Comparison of ENCODE assay signal across 37 cellular contexts in genomic region chr2:180312542-180312941, GRCh38.
DNase-seq lines count a peak whose midpoint lies in the region; ATAC-seq, FAIRE-seq and TF ChIP-seq lines count a peak whose summit lies in the region.
"Had no signal": no experiment of that assay in that cellular context is flagged by ENCODE, and none has a peak within 500 bp of the region (broad histone marks: within the 10 kb centered on the region; RNA-seq: fewer than 3 reads in every experiment).

No MANE protein-coding gene starts in this region.

- no peaks in the 10 kb centered on the region for H3K27me3 ChIP-seq in HepG2 (ENCODE audit: control insufficient read depth in 1 of 2, insufficient read depth in 2 of 2, low read length in 2 of 2)
- H3K27me3 ChIP-seq in right lobe of liver, result no peaks in the 10 kb centered on the region
- H3K27me3 ChIP-seq in HCT116 (ENCODE audit: insufficient read depth, low read length), result no peaks in the 10 kb centered on the region
- no peaks in the 10 kb centered on the region for H3K27me3 ChIP-seq in IMR-90 (ENCODE audit: control insufficient read depth, insufficient read depth, low read length)
- no peaks in the 10 kb centered on the region for H3K27me3 ChIP-seq in K562 (ENCODE audit: control insufficient read depth in 2 of 2, insufficient read depth in 2 of 2, low read length in 2 of 2)
- H3K27me3 ChIP-seq: BE2C; BLaER1; BLaER1 treated with 17β-estradiol and CSF1 and Interleukin-3, amounts not matched to agents 10 nM and 100 nM had no signal

- no peak overlapping the region for H4K8ac ChIP-seq in IMR-90 (ENCODE audit: low read depth in 2 of 2, low read length in 2 of 2)

- H3K4me1 ChIP-seq in HepG2 (ENCODE audit: insufficient read depth, low read length), result no peaks in the 10 kb centered on the region
- no peaks in the 10 kb centered on the region for H3K4me1 ChIP-seq in right lobe of liver
- no peaks in the 10 kb centered on the region for H3K4me1 ChIP-seq in HCT116 (ENCODE audit: control insufficient read depth in 1 of 2, insufficient read depth in 2 of 2, low read length in 2 of 2)
- H3K4me1 ChIP-seq in IMR-90 (ENCODE audit: control insufficient read depth, insufficient read depth, low read length), result no peaks in the 10 kb centered on the region
- H3K4me1 ChIP-seq in K562 (replicated peaks in 1 of 2; ENCODE audit: control insufficient read depth in 2 of 2, insufficient read depth in 2 of 2, low read length in 2 of 2), result no peaks in the 10 kb centered on the region
- H3K4me1 ChIP-seq: A549, BE2C, Caco-2 had no signal

- no peak overlapping the region for H3K56ac ChIP-seq in IMR-90 (ENCODE audit: extremely low read depth, insufficient read depth, low read length)

- peaks cover 25% of the 10 kb centered on the region for H3K9me3 ChIP-seq in HepG2 (ENCODE audit: low read length)
- no peaks in the 10 kb centered on the region for H3K9me3 ChIP-seq in right lobe of liver
- H3K9me3 ChIP-seq in HCT116 (ENCODE audit: control insufficient read depth in 1 of 2, insufficient read depth in 1 of 2, low read depth in 1 of 2, low read length in 2 of 2), result no peaks in the 10 kb centered on the region
- H3K9me3 ChIP-seq in IMR-90 (ENCODE audit: control insufficient read depth, insufficient read depth, low read length), result no peaks in the 10 kb centered on the region
- H3K9me3 ChIP-seq in K562 (replicated peaks; ENCODE audit: control insufficient read depth, insufficient read depth, low read depth, low read length), result no peaks in the 10 kb centered on the region
- H3K9me3 ChIP-seq: A549; BE2C; BLaER1; BLaER1 treated with 17β-estradiol and CSF1 and Interleukin-3, amounts not matched to agents 10 nM and 100 nM; Caco-2 had no signal

- H3K18ac ChIP-seq in IMR-90 (ENCODE audit: low read depth, low read length), result no peak overlapping the region

- no peak overlapping the region for H3K23ac ChIP-seq in IMR-90 (ENCODE audit: low read depth, low read length)

- intact Hi-C loops in HepG2 (cut with micrococcal nuclease; ENCODE audit: unreplicated experiment), result no loop called here
- intact Hi-C loops in right lobe of liver (cut with DNase I), result no loop called here
- intact Hi-C loops in HCT116 (cut with micrococcal nuclease), result no loop called here
- intact Hi-C loops in IMR-90 (cut with micrococcal nuclease), result no loop called here
- intact Hi-C loops in K562 (cut with micrococcal nuclease), result no loop called here

- no peak overlapping the region for H4K91ac ChIP-seq in IMR-90 (ENCODE audit: insufficient read depth, low read depth, low read length)

- H2BK15ac ChIP-seq in IMR-90 (ENCODE audit: low read depth, low read length), result no peak overlapping the region

- RAD21 ChIA-PET in HCT116 (lab: Charles Lee; ENCODE audit: low non-redundant PET in 1 of 2, low total read pairs in 2 of 2, uncharacterized antibody in 2 of 2, unreplicated experiment in 2 of 2), result no interaction called here

- H3K4me3 Mint-ChIP-seq in activated CD8-positive, alpha-beta T cell treated with anti-CD3 and anti-CD28 coated beads, Interleukin-2, amount 10 ng/mL, durations not matched to agents 7 days and 5 days, result no peak overlapping the region
- H3K4me3 Mint-ChIP-seq: B cell; CD14-positive monocyte; CD4-positive, alpha-beta memory T cell; CD4-positive, alpha-beta T cell; CD4-positive, CD25-positive, alpha-beta regulatory T cell; CD8-positive, alpha-beta memory T cell; CD8-positive, alpha-beta T cell had no signal

- no peak for ATAC-seq in HepG2
- ATAC-seq in right lobe of liver, result no peak
- ATAC-seq in HCT116, result no peak
- no peak for ATAC-seq in IMR-90 (ENCODE audit: low read depth)
- ATAC-seq in K562, result no peak
- no peak for ATAC-seq in activated CD8-positive, alpha-beta T cell treated with anti-CD3 and anti-CD28 coated beads, Interleukin-2, amount 10 ng/mL, durations not matched to agents 7 days and 5 days
- ATAC-seq: A549; CD8-positive, alpha-beta T cell had no signal

- CTCF ChIA-PET in HepG2 (lab: Yijun Ruan, JAX; ENCODE audit: low intra/inter-chr PET ratio, low total read pairs), result no interaction called here
- CTCF ChIA-PET in HCT116 (lab: Charles Lee), result no interaction called here
- CTCF ChIA-PET in IMR-90 (lab: Yijun Ruan, JAX), result no interaction called here
- CTCF ChIA-PET in K562 (lab: Yijun Ruan, JAX; ENCODE audit: low intra/inter-chr PET ratio), result no interaction called here
- CTCF ChIA-PET in activated CD8-positive, alpha-beta T cell treated with anti-CD3 and anti-CD28 coated beads, Interleukin-2, amount 10 ng/mL, durations not matched to agents 7 days and 5 days (lab: Charles Lee), result no interaction called here

- H3K4me2 ChIP-seq in HepG2 (ENCODE audit: low read depth, low read length) (no peak overlapping the region), HCT116 (ENCODE audit: low read length) (no peak overlapping the region), IMR-90 (ENCODE audit: low read depth, low read length) (no peak overlapping the region), K562 (ENCODE audit: insufficient read depth, low read length) (no peak overlapping the region)
- H3K4me2 ChIP-seq: A549; BLaER1; BLaER1 treated with 17β-estradiol and CSF1 and Interleukin-3, amounts not matched to agents 10 nM and 100 nM had no signal

- H3K4me3 ChIP-seq in HepG2 (replicated peaks in 1 of 3; ENCODE audit: insufficient read depth in 1 of 3, low read depth in 2 of 3, low read length in 3 of 3), result no peak overlapping the region
- H3K4me3 ChIP-seq in right lobe of liver, result no peak overlapping the region
- no peak overlapping the region for H3K4me3 ChIP-seq in HCT116 (replicated peaks in 1 of 2; ENCODE audit: low read depth in 1 of 2, low read length in 2 of 2)
- H3K4me3 ChIP-seq in IMR-90 (ENCODE audit: insufficient read depth, low read depth, low read length), result no peak overlapping the region
- no peak overlapping the region for H3K4me3 ChIP-seq in K562
- H3K4me3 ChIP-seq: A549; BLaER1; BLaER1 treated with 17β-estradiol and CSF1 and Interleukin-3, amounts not matched to agents 10 nM and 100 nM had no signal

- dilution Hi-C loops in IMR-90 (cut with HindIII; ENCODE audit: low sequenced_read_pairs, unreplicated experiment), result no loop called here

- no peak overlapping the region for H2BK5ac ChIP-seq in IMR-90 (ENCODE audit: low read depth, low read length, poor library complexity, severe bottlenecking)

- H3K4ac ChIP-seq in IMR-90 (ENCODE audit: low read depth, low read length), result no peak overlapping the region

- no peak overlapping the region for H4K5ac ChIP-seq in IMR-90 (ENCODE audit: low read depth, low read length)

- no peak overlapping the region for H3K27ac Mint-ChIP-seq in activated CD8-positive, alpha-beta T cell treated with anti-CD3 and anti-CD28 coated beads, Interleukin-2, amount 10 ng/mL, durations not matched to agents 7 days and 5 days
- H3K27ac Mint-ChIP-seq: B cell; CD14-positive monocyte; CD4-positive, alpha-beta memory T cell; CD4-positive, alpha-beta T cell; CD4-positive, CD25-positive, alpha-beta regulatory T cell; CD8-positive, alpha-beta memory T cell; CD8-positive, alpha-beta T cell had no signal

- TF ChIP-seq POLR2A in HepG2 (IDR thresholded peaks at IDR 0.05; ENCODE audit: insufficient read depth in 1 of 2, low read depth in 2 of 2, low read length in 2 of 2) (no peak), right lobe of liver (IDR thresholded peaks at IDR 0.05) (no peak), HCT116 (IDR thresholded peaks at IDR 0.05; ENCODE audit: borderline replicate concordance, extremely low read depth, insufficient read depth, insufficient read length) (no peak), IMR-90 (IDR thresholded peaks at IDR 0.05; ENCODE audit: low read depth, low read length) (no peak), K562 (conservative IDR thresholded peaks at IDR 0.05) (no peak), GM12891 (IDR thresholded peaks at IDR 0.05; ENCODE audit: low read depth, low read length) (no peak)

- no peak overlapping the region for H3K14ac ChIP-seq in IMR-90 (replicated peaks; ENCODE audit: low read depth, low read length)

- no peaks in the 10 kb centered on the region; the same call in 1 of the 2 replicates for H3K9me2 ChIP-seq in HCT116 (ENCODE audit: insufficient read depth)

- no peaks in the 10 kb centered on the region for H3K36me3 ChIP-seq in HepG2 (replicated peaks in 1 of 2; ENCODE audit: control insufficient read depth in 1 of 2, insufficient read depth in 2 of 2, low read length in 2 of 2)
- H3K36me3 ChIP-seq in right lobe of liver, result no peaks in the 10 kb centered on the region
- no peaks in the 10 kb centered on the region for H3K36me3 ChIP-seq in HCT116 (ENCODE audit: control insufficient read depth in 1 of 2, insufficient read depth in 2 of 2, low read length in 2 of 2)
- no peaks in the 10 kb centered on the region for H3K36me3 ChIP-seq in IMR-90 (ENCODE audit: control insufficient read depth, insufficient read depth, low read length)
- no peaks in the 10 kb centered on the region for H3K36me3 ChIP-seq in K562 (ENCODE audit: control insufficient read depth, insufficient read depth, low read length)
- H3K36me3 ChIP-seq: BE2C; BLaER1; BLaER1 treated with 17β-estradiol and CSF1 and Interleukin-3, amounts not matched to agents 10 nM and 100 nM had no signal

- H4K20me1 ChIP-seq in HepG2 (ENCODE audit: insufficient read depth, low read length), result no peaks in the 10 kb centered on the region
- H4K20me1 ChIP-seq in HCT116 (ENCODE audit: insufficient read depth), result no peaks in the 10 kb centered on the region
- H4K20me1 ChIP-seq in IMR-90 (ENCODE audit: insufficient read depth, low read length), result no peaks in the 10 kb centered on the region
- no peaks in the 10 kb centered on the region for H4K20me1 ChIP-seq in K562 (replicated peaks; ENCODE audit: control insufficient read depth, insufficient read depth, low read length)
- H4K20me1 ChIP-seq: BLaER1; BLaER1 treated with 17β-estradiol and CSF1 and Interleukin-3, amounts not matched to agents 10 nM and 100 nM had no signal

- H3K9me1 ChIP-seq in IMR-90 (ENCODE audit: insufficient read depth, low read length) (no peaks in the 10 kb centered on the region), K562 (ENCODE audit: control insufficient read depth, insufficient read depth, low read length) (no peaks in the 10 kb centered on the region)

- H3K27ac ChIP-seq in HepG2 (ENCODE audit: extremely low read length, insufficient read depth, low read length), result no peak overlapping the region
- no peak overlapping the region for H3K27ac ChIP-seq in right lobe of liver
- no peak overlapping the region for H3K27ac ChIP-seq in HCT116 (ENCODE audit: low read depth, low read length)
- H3K27ac ChIP-seq in IMR-90 (ENCODE audit: insufficient read depth, low read length), result no peak overlapping the region
- H3K27ac ChIP-seq in K562 (ENCODE audit: extremely low read depth, low read depth, low read length), result no peak overlapping the region
- H3K27ac ChIP-seq: 22Rv1; A549; BLaER1; BLaER1 treated with 17β-estradiol and CSF1 and Interleukin-3, amounts not matched to agents 10 nM and 100 nM; C4-2B had no signal

- H2AK9ac ChIP-seq in IMR-90 (replicated peaks; ENCODE audit: low read depth, low read length, poor library complexity), result no peak overlapping the region

- no peak overlapping the region for H2AK5ac ChIP-seq in IMR-90 (ENCODE audit: low read depth, low read length)

- H3K9me3 Mint-ChIP-seq in activated CD8-positive, alpha-beta T cell treated with anti-CD3 and anti-CD28 coated beads, Interleukin-2, amount 10 ng/mL, durations not matched to agents 7 days and 5 days (ENCODE audit: insufficient read depth), result no peaks in the 10 kb centered on the region
- H3K9me3 Mint-ChIP-seq: CD4-positive, alpha-beta T cell; CD8-positive, alpha-beta T cell had no signal

- no peak for TF ChIP-seq CTCF in HepG2 (CRISPR knock-in tag; IDR thresholded peaks at IDR 0.05)
- TF ChIP-seq CTCF in right lobe of liver (IDR thresholded peaks at IDR 0.05), result no peak
- TF ChIP-seq CTCF in HCT116 (IDR thresholded peaks at IDR 0.05 in 2 of 3, conservative IDR thresholded peaks at IDR 0.05 in 1 of 3; ENCODE audit: borderline replicate concordance in 1 of 3, insufficient read depth in 1 of 3, low read depth in 2 of 3, low read length in 2 of 3), result no peak
- no peak for TF ChIP-seq CTCF in IMR-90 (conservative IDR thresholded peaks at IDR 0.05; ENCODE audit: low read depth, low read length)
- no peak for TF ChIP-seq CTCF in K562 (IDR thresholded peaks at IDR 0.05 in 2 of 3, conservative IDR thresholded peaks at IDR 0.05 in 1 of 3; ENCODE audit: insufficient read depth in 2 of 3, low read depth in 1 of 3, low read length in 3 of 3)

- no peaks in the 10 kb centered on the region for H3K79me2 ChIP-seq in HepG2 (ENCODE audit: insufficient read depth, low read length)
- no peaks in the 10 kb centered on the region for H3K79me2 ChIP-seq in HCT116 (ENCODE audit: insufficient read depth, low read length)
- H3K79me2 ChIP-seq in K562 (ENCODE audit: control insufficient read depth, insufficient read depth, low read length), result no peaks in the 10 kb centered on the region

- POLR2A ChIA-PET in HepG2 (lab: Yijun Ruan, JAX), result no interaction called here
- POLR2A ChIA-PET in HCT116 (lab: Charles Lee), result no interaction called here
- POLR2A ChIA-PET in IMR-90 (lab: Charles Lee; ENCODE audit: unreplicated experiment), result no interaction called here
- POLR2A ChIA-PET in K562 (lab: Yijun Ruan, JAX), result no interaction called here
- POLR2A ChIA-PET in activated CD8-positive, alpha-beta T cell treated with anti-CD3 and anti-CD28 coated beads, Interleukin-2, amount 10 ng/mL, durations not matched to agents 7 days and 5 days (lab: Charles Lee), result no interaction called here

- TF ChIP-seq RAD21 in HepG2 (CRISPR knock-in tag; IDR thresholded peaks at IDR 0.05) (no peak), HCT116 (IDR thresholded peaks at IDR 0.05; ENCODE audit: low read depth) (no peak), IMR-90 (IDR thresholded peaks at IDR 0.05; ENCODE audit: low read length) (no peak), K562 (CRISPR knock-in tag; conservative IDR thresholded peaks at IDR 0.05 in 1 of 2, IDR thresholded peaks at IDR 0.05 in 1 of 2) (no peak)

- no peaks in the 10 kb centered on the region for H3K27me3 Mint-ChIP-seq in activated CD8-positive, alpha-beta T cell treated with anti-CD3 and anti-CD28 coated beads, Interleukin-2, amount 10 ng/mL, durations not matched to agents 7 days and 5 days (ENCODE audit: low read depth)
- H3K27me3 Mint-ChIP-seq: B cell; CD4-positive, alpha-beta memory T cell; CD4-positive, alpha-beta T cell; CD4-positive, CD25-positive, alpha-beta regulatory T cell; CD8-positive, alpha-beta memory T cell had no signal

- no peaks in the 10 kb centered on the region for H3K36me3 Mint-ChIP-seq in activated CD8-positive, alpha-beta T cell treated with anti-CD3 and anti-CD28 coated beads, Interleukin-2, amount 10 ng/mL, durations not matched to agents 7 days and 5 days (ENCODE audit: low read depth)
- H3K36me3 Mint-ChIP-seq: CD14-positive monocyte; CD4-positive, alpha-beta memory T cell; CD4-positive, CD25-positive, alpha-beta regulatory T cell; CD8-positive, alpha-beta memory T cell; CD8-positive, alpha-beta T cell had no signal

- DNase-seq in HepG2 (ENCODE audit: low spot score) (no peak), right lobe of liver (no peak), HCT116 (ENCODE audit: low read depth, low spot score) (no peak), IMR-90 (no peak), K562 (ENCODE audit: extremely low read depth in 1 of 4, low spot score in 3 of 4) (no peak), HK-2 (ENCODE audit: unreplicated experiment) (no peak), GM12891 (ENCODE audit: insufficient read length, low spot score) (no peak)
- DNase-seq in activated CD8-positive, alpha-beta T cell treated with anti-CD3 and anti-CD28 coated beads, Interleukin-2, amount 10 ng/mL, durations not matched to agents 7 days and 5 days, result no peak
- DNase-seq: 8988T; ACHN; AML-193; BE2C; C1 segment of cervical spinal cord; Caco-2; Calu3; CD4-positive, alpha-beta memory T cell; CD4-positive, alpha-beta T cell; CD4-positive, CD25-positive, alpha-beta regulatory T cell; CD8-positive, alpha-beta memory T cell; CD8-positive, alpha-beta T cell; COR-L47; DMS 273 treated with DMSO at 0.1 percent for 48 hours; DMS153; DMS53; DMS79; DMS79 treated with DMSO at 0.1 percent for 48 hours; DND-41; EL had no signal

- in situ Hi-C loops in HepG2 (cut with HindIII; ENCODE audit: extremely low pct_ligation_motif_present, low pct_unique_long_range_greater_than_20kb), result no loop called here
- in situ Hi-C loops in IMR-90 (cut with MboI; ENCODE audit: low sequenced_read_pairs), result no loop called here
- in situ Hi-C loops in K562 (cut with MboI), result no loop called here

- H2BK120ac ChIP-seq in IMR-90 (ENCODE audit: low read depth, low read length), result no peak overlapping the region

- no peaks in the 10 kb centered on the region for H3K79me1 ChIP-seq in IMR-90 (ENCODE audit: low read depth in 1 of 2, low read length in 2 of 2)

- H2BK20ac ChIP-seq in IMR-90 (ENCODE audit: low read depth, low read length), result no peak overlapping the region

- FAIRE-seq in HepG2 (lab: Jason Lieb, UNC) (no peak), K562 (lab: Jason Lieb, UNC) (no peak), GM12891 (lab: Jason Lieb, UNC) (no peak)
- FAIRE-seq: A204.1, A549, D721Med had no signal

- BruUV-seq in HepG2 (replicated peaks; lab: Mats Ljungman, UMichigan) (no TSS peak), HCT116 (replicated peaks; lab: Mats Ljungman, UMichigan) (no TSS peak), IMR-90 (replicated peaks; lab: Mats Ljungman, UMichigan) (no TSS peak), K562 (replicated peaks; lab: Mats Ljungman, UMichigan) (no TSS peak)

- no peaks in the 10 kb centered on the region for H3K4me1 Mint-ChIP-seq in activated CD8-positive, alpha-beta T cell treated with anti-CD3 and anti-CD28 coated beads, Interleukin-2, amount 10 ng/mL, durations not matched to agents 7 days and 5 days (ENCODE audit: low read depth)
- H3K4me1 Mint-ChIP-seq: B cell; CD14-positive monocyte; CD4-positive, alpha-beta memory T cell; CD4-positive, CD25-positive, alpha-beta regulatory T cell; CD8-positive, alpha-beta memory T cell had no signal

- TF ChIP-seq EP300 in HepG2 (IDR thresholded peaks at IDR 0.05; ENCODE audit: low read depth in 2 of 2, low read length in 2 of 2) (no peak), HepG2 (CRISPR knock-in tag; IDR thresholded peaks at IDR 0.05; ENCODE audit: borderline replicate concordance) (no peak), K562 (IDR thresholded peaks at IDR 0.05; ENCODE audit: low read length) (no peak)

- no peak overlapping the region for H3K9ac ChIP-seq in HepG2 (ENCODE audit: insufficient read depth, low read depth, low read length)
- H3K9ac ChIP-seq in HCT116 (ENCODE audit: low read length), result no peak overlapping the region
- no peak overlapping the region for H3K9ac ChIP-seq in IMR-90 (ENCODE audit: low read depth, low read length)
- H3K9ac ChIP-seq in K562 (ENCODE audit: insufficient read depth in 1 of 2, low read depth in 2 of 2, low read length in 2 of 2), result no peak overlapping the region
- H3K9ac ChIP-seq: BLaER1; BLaER1 treated with 17β-estradiol and CSF1 and Interleukin-3, amounts not matched to agents 10 nM and 100 nM had no signal

- H2AFZ ChIP-seq in HepG2 (ENCODE audit: low read length), result no peak overlapping the region
- peak overlapping the region; percentile 13 for H2AFZ ChIP-seq in HCT116 (ENCODE audit: low read depth, low read length, poor library complexity, severe bottlenecking)
- H2AFZ ChIP-seq in IMR-90 (replicated peaks; ENCODE audit: low read length, poor library complexity), result no peak overlapping the region
- no peak overlapping the region for H2AFZ ChIP-seq in K562 (ENCODE audit: low read depth, low read length)

Comparison
In these comparisons a context has a peak if more than half of its experiments do, and no peak if none do; other contexts are left out.
1. Of the 241 proteins assayed by ChIP-seq in both HepG2 and K562: peak only in HepG2: MAFF and MAFK; only in K562: none; in both: none; in neither: 239.